Comparison of ENCODE assay signal across 8 cellular contexts in the genomic region with DNA sequence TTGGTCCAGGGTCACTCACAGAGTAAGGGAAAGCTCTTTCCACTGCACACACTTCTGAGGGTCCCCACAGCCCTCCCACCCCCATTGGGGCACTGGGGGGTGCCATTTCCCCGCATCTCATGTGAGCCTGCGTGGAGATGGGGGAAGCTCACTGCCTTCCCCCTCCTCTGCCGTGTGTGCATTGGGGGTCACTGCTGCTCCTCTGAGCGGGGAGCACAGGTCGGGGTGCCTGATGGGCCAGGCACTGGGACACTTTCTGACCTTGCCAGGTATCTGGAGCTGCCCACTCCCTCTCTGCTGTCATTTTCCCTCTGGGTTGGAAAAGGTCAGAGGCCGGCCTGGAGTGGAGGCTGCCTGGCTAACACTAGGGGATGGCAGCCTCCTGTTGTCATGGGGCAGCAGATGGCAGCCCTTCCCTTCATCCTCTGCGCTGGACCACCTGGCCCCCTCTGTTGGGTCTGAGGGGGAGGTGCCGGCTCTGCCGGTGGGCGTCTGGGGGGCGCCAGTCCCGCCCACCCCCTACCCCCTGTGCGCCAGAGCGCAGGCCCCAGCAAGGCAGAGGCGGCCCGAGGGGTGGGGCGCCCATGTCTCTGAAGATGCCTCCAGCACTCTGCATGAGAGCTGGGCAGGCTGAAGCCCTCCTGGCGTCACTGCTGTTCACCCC. TPM values are rescaled to one million over a fixed set of nuclear protein-coding genes. Genes with fewer than 3 reads are reported as not detected.
DNase-seq lines count a peak whose midpoint lies in the region; ATAC-seq and TF ChIP-seq lines count a peak whose summit lies in the region.

No MANE protein-coding gene starts in this region.

- no peak for ATAC-seq in CD8-positive, alpha-beta T cell
- ATAC-seq in HG03460 (IDR thresholded peaks at IDR 0.05; ENCODE audit: unreplicated experiment), result peak; percentile 6
- ATAC-seq in natural killer cell treated with Interleukin-12 subunit alpha and Interleukin-12 subunit beta and Interleukin-15 and Interleukin-18, amount 100 ng/mL, for 72 hours, result no peak
- no peak for ATAC-seq in GM18861 (IDR thresholded peaks at IDR 0.05; ENCODE audit: unreplicated experiment)
- ATAC-seq in GM19452 (IDR thresholded peaks at IDR 0.05; ENCODE audit: unreplicated experiment), result no peak
- ATAC-seq in activated CD4-positive, CD25-positive, alpha-beta regulatory T cell treated with anti-CD3 and anti-CD28 coated beads, Interleukin-2, amount 50 U/mL, for 24 hours, result no peak

- no peaks in the 10 kb centered on the region for H3K27me3 Mint-ChIP-seq in CD8-positive, alpha-beta T cell (ENCODE audit: low read depth)
- no peaks in the 10 kb centered on the region for H3K27me3 Mint-ChIP-seq in natural killer cell treated with Interleukin-12 subunit alpha and Interleukin-12 subunit beta and Interleukin-15 and Interleukin-18, amount 100 ng/mL, for 72 hours

- POLR2A ChIA-PET in CD8-positive, alpha-beta T cell (lab: Charles Lee), result interaction anchor here (1.1 to 1.7 kb wide), 3 partner anchors 9 to 148 kb away, joined by 4 to 13 read pairs (median 6); partner anchors contain the start of gene SSBP4

- peak overlapping the region; percentile 39 for H3K4me3 Mint-ChIP-seq in CD8-positive, alpha-beta T cell
- peak overlapping the region; percentile 41 for H3K4me3 Mint-ChIP-seq in natural killer cell treated with Interleukin-12 subunit alpha and Interleukin-12 subunit beta and Interleukin-15 and Interleukin-18, amount 100 ng/mL, for 72 hours

- H3K4me3 ChIP-seq in CD8-positive, alpha-beta T cell (ENCODE audit: low read depth, low read length), result peak overlapping the region; percentile 58
- H3K4me3 ChIP-seq in brain microvascular endothelial cell (ENCODE audit: low read depth, low read length), result no peak overlapping the region

- H3K36me3 Mint-ChIP-seq in CD8-positive, alpha-beta T cell, result no peaks in the 10 kb centered on the region
- no peaks in the 10 kb centered on the region for H3K36me3 Mint-ChIP-seq in natural killer cell treated with Interleukin-12 subunit alpha and Interleukin-12 subunit beta and Interleukin-15 and Interleukin-18, amount 100 ng/mL, for 72 hours

- no peak for DNase-seq in CD8-positive, alpha-beta T cell
- DNase-seq in brain microvascular endothelial cell (no peak), globus pallidus (ENCODE audit: low spot score) (no peak)
- no peak for DNase-seq in natural killer cell treated with Interleukin-12 subunit alpha and Interleukin-12 subunit beta and Interleukin-15 and Interleukin-18, amount 100 ng/mL, for 72 hours (ENCODE audit: low spot score)

- peaks cover 62% of the 10 kb centered on the region for H3K4me1 ChIP-seq in CD8-positive, alpha-beta T cell (ENCODE audit: insufficient read depth, low read length)

- peaks cover 39% of the 10 kb centered on the region for H3K4me1 Mint-ChIP-seq in CD8-positive, alpha-beta T cell (ENCODE audit: low read depth)
- H3K4me1 Mint-ChIP-seq in natural killer cell treated with Interleukin-12 subunit alpha and Interleukin-12 subunit beta and Interleukin-15 and Interleukin-18, amount 100 ng/mL, for 72 hours (ENCODE audit: low read depth in 2 of 2), result peaks cover 4 to 12% of the 10 kb centered on the region in 2 donors

- no peaks in the 10 kb centered on the region for H3K9me3 ChIP-seq in CD8-positive, alpha-beta T cell (ENCODE audit: low read length)

- H3K27me3 ChIP-seq in CD8-positive, alpha-beta T cell (ENCODE audit: insufficient read depth, low read length), result no peaks in the 10 kb centered on the region
- H3K27me3 ChIP-seq in brain microvascular endothelial cell (replicated peaks), result no peaks in the 10 kb centered on the region

- peak overlapping the region; percentile 86 for H3K27ac ChIP-seq in CD8-positive, alpha-beta T cell (ENCODE audit: low read depth, low read length)
- H3K27ac ChIP-seq in brain microvascular endothelial cell, result peak overlapping the region; percentile 87

- intact Hi-C loops in CD8-positive, alpha-beta T cell (cut with DNase I, micrococcal nuclease), result loop anchor here in 1 of 2 experiments (5.0 kb wide), 1 partner anchor 404 kb away; the partner anchor contains the start of gene UPF1

- no peaks in the 10 kb centered on the region for H3K9me3 Mint-ChIP-seq in CD8-positive, alpha-beta T cell
- H3K9me3 Mint-ChIP-seq in natural killer cell treated with Interleukin-12 subunit alpha and Interleukin-12 subunit beta and Interleukin-15 and Interleukin-18, amount 100 ng/mL, for 72 hours, result no peaks in the 10 kb centered on the region

- in situ Hi-C loops in brain microvascular endothelial cell (cut with HindIII; ENCODE audit: low pct_ligation_motif_present, low sequenced_read_pairs), result no loop called here

- peak overlapping the region; percentile 83 for H3K27ac Mint-ChIP-seq in CD8-positive, alpha-beta T cell
- H3K27ac Mint-ChIP-seq in natural killer cell treated with Interleukin-12 subunit alpha and Interleukin-12 subunit beta and Interleukin-15 and Interleukin-18, amount 100 ng/mL, for 72 hours, result no peak overlapping the region

- no peaks in the 10 kb centered on the region for H3K36me3 ChIP-seq in CD8-positive, alpha-beta T cell (ENCODE audit: insufficient read depth, low read length)
- peaks cover 3% of the 10 kb centered on the region for H3K36me3 ChIP-seq in brain microvascular endothelial cell (replicated peaks)

- TF ChIP-seq CTCF in CD8-positive, alpha-beta T cell (IDR thresholded peaks at IDR 0.05), result no peak
- no peak for TF ChIP-seq CTCF in brain microvascular endothelial cell (IDR thresholded peaks at IDR 0.05; ENCODE audit: low read depth, low read length, missing control alignments)

- CTCF ChIA-PET in CD8-positive, alpha-beta T cell (lab: Charles Lee), result interaction anchor here (0.7 to 1.7 kb wide), 5 partner anchors 9 to 40 kb away, joined by 3 to 6 read pairs (median 4); partner anchors contain the start of gene SSBP4

RNA-seq across cellular contexts. Expression of gene SSBP4, which starts 9.1 kb away (rescaled TPM):
- total RNA-seq in CD8-positive, alpha-beta T cell, result 10 to 100 TPM; 49.9 to 58.2 TPM
- 100 to 1,000 TPM; 112 to 271 TPM for total RNA-seq in natural killer cell treated with Interleukin-12 subunit alpha and Interleukin-12 subunit beta and Interleukin-15 and Interleukin-18, amount 100 ng/mL, for 72 hours

RNA-seq across cellular contexts. Expression of gene ISYNA1, which starts 9.6 kb away (rescaled TPM):
- total RNA-seq in CD8-positive, alpha-beta T cell, result 10 to 100 TPM; 54.5 to 54.7 TPM
- 10 to 100 TPM; 19.0 to 25.6 TPM for total RNA-seq in natural killer cell treated with Interleukin-12 subunit alpha and Interleukin-12 subunit beta and Interleukin-15 and Interleukin-18, amount 100 ng/mL, for 72 hours

RNA-seq across cellular contexts. Expression of gene LRRC25, which starts 30.9 kb away (rescaled TPM):
- under 1 TPM in 1 of 2 experiments, not detected in 1; 0.22 TPM for total RNA-seq in CD8-positive, alpha-beta T cell
- total RNA-seq in natural killer cell treated with Interleukin-12 subunit alpha and Interleukin-12 subunit beta and Interleukin-15 and Interleukin-18, amount 100 ng/mL, for 72 hours, result not detected

RNA-seq across cellular contexts. Expression of gene GDF15, which starts 42.3 kb away (rescaled TPM):
- not detected for total RNA-seq in CD8-positive, alpha-beta T cell
- under 1 TPM in 1 of 2 donors, not detected in 1; 0.71 TPM for total RNA-seq in natural killer cell treated with Interleukin-12 subunit alpha and Interleukin-12 subunit beta and Interleukin-15 and Interleukin-18, amount 100 ng/mL, for 72 hours
